ENCODE assay signal across 8 cellular contexts in genomic region chr6:159790149-159790946, GRCh38. TPM values are rescaled to one million over a fixed set of nuclear protein-coding genes. Genes with fewer than 3 reads are reported as not detected.
DNase-seq lines count a peak whose midpoint lies in the region; ATAC-seq and TF ChIP-seq lines count a peak whose summit lies in the region.

Gene MRPL18, plus strand, starts transcription at chr6:159790467. Its CDS starts 121 bp downstream, at chr6:159790588.

- H3K27me3 ChIP-seq in BJ (ENCODE audit: control insufficient read depth, insufficient read depth, low read length) = no peaks in the 10 kb centered on the region
- H3K27me3 ChIP-seq in layer of hippocampus (ENCODE audit: control insufficient read depth, insufficient read depth, low read length) = no peaks in the 10 kb centered on the region

- H3K27ac ChIP-seq in coronary artery = peak within 1 kb of the TSS; percentile 91 to 93
- H3K27ac ChIP-seq in layer of hippocampus (ENCODE audit: low read depth, low read length) = peak within 1 kb of the TSS; percentile 100

- peak; percentile 93 for DNase-seq in BJ (ENCODE audit: low read depth)
- DNase-seq in NCI-H526 treated with DMSO at 0.1 percent for 48 hours (lab: John Stamatoyannopoulos, UW) = peak; percentile 91
- peak; percentile 96 for DNase-seq in activated CD4-positive, alpha-beta T cell treated with anti-CD3 and anti-CD28 coated beads, Interleukin-2, amount 10 ng/mL, durations not matched to agents 24 days and 14 days
- DNase-seq in coronary artery (ENCODE audit: low spot score) = peak; percentile 98
- peak; percentile 93 for DNase-seq in stimulated activated CD4-positive, alpha-beta T cell treated with anti-CD3 and anti-CD28 coated beads, Interleukin-1b, Interleukin-23, amount 100 ng/mL, for 48 hours

- ATAC-seq in GM19324 (IDR thresholded peaks at IDR 0.05; ENCODE audit: low FRiP score, unreplicated experiment) (peak; percentile 85), HG03469 (IDR thresholded peaks at IDR 0.05; ENCODE audit: unreplicated experiment) (peak; percentile 76)

- CTCF ChIA-PET in BJ (lab: Yijun Ruan, JAX) = interaction anchor here (1.1 to 5.5 kb wide), 5 partner anchors 30 to 151 kb away, joined by 3 to 33 read pairs (median 3); no protein-coding TSS in a partner anchor

- peaks cover 3% of the 10 kb centered on the region for H3K27me3 Mint-ChIP-seq in activated CD4-positive, alpha-beta T cell treated with anti-CD3 and anti-CD28 coated beads, Interleukin-2, amount 10 ng/mL, durations not matched to agents 24 days and 14 days

- peaks cover 6% of the 10 kb centered on the region for H3K36me3 ChIP-seq in BJ (ENCODE audit: control insufficient read depth, insufficient read depth, low read length)

- peak within 1 kb of the TSS; percentile 97 for H3K4me3 Mint-ChIP-seq in activated CD4-positive, alpha-beta T cell treated with anti-CD3 and anti-CD28 coated beads, Interleukin-2, amount 10 ng/mL, durations not matched to agents 24 days and 14 days

- TF ChIP-seq CTCF in BJ (IDR thresholded peaks at IDR 0.05; ENCODE audit: insufficient read depth, low read depth, low read length) (no peak), coronary artery (IDR thresholded peaks at IDR 0.05) (no peak)

- intact Hi-C loops in activated CD4-positive, alpha-beta T cell treated with anti-CD3 and anti-CD28 coated beads, Interleukin-2, amount 10 ng/mL, durations not matched to agents 24 days and 14 days (cut with micrococcal nuclease) = loop anchor here (2.0 kb wide), 3 partner anchors 142 to 178 kb away; partner anchors contain the start of gene IGF2R

- H3K4me1 Mint-ChIP-seq in activated CD4-positive, alpha-beta T cell treated with anti-CD3 and anti-CD28 coated beads, Interleukin-2, amount 10 ng/mL, durations not matched to agents 24 days and 14 days = peaks cover 40% of the 10 kb centered on the region

- peak within 1 kb of the TSS; percentile 87 for H3K4me3 ChIP-seq in BJ (ENCODE audit: low read depth, low read length)
- H3K4me3 ChIP-seq in coronary artery = peak within 1 kb of the TSS; percentile 95

- H3K27ac Mint-ChIP-seq in activated CD4-positive, alpha-beta T cell treated with anti-CD3 and anti-CD28 coated beads, Interleukin-2, amount 10 ng/mL, durations not matched to agents 24 days and 14 days = peak within 1 kb of the TSS; percentile 98

- peaks cover 69% of the 10 kb centered on the region for H3K36me3 Mint-ChIP-seq in activated CD4-positive, alpha-beta T cell treated with anti-CD3 and anti-CD28 coated beads, Interleukin-2, amount 10 ng/mL, durations not matched to agents 24 days and 14 days (ENCODE audit: low read depth)

- POLR2A ChIA-PET in BJ (lab: Charles Lee) = interaction anchor here (0.6 to 1.7 kb wide), 5 partner anchors 48 to 98 kb away, joined by 3 to 5 read pairs (median 4); no protein-coding TSS in a partner anchor

- no peaks in the 10 kb centered on the region for H3K9me3 Mint-ChIP-seq in activated CD4-positive, alpha-beta T cell treated with anti-CD3 and anti-CD28 coated beads, Interleukin-2, amount 10 ng/mL, durations not matched to agents 24 days and 14 days

RNA-seq across cellular contexts. Expression of gene MRPL18, which starts in this region (rescaled TPM):
- polyA plus RNA-seq in BJ (2011; rRNA removed) = 83.6 and 109 TPM in 2 replicates
- polyA minus RNA-seq in BJ (2011; rRNA and poly(A)+ RNA removed) = 18.1 and 28.4 TPM in 2 replicates
- 106 and 112 TPM in 2 replicates for total RNA-seq in activated CD4-positive, alpha-beta T cell treated with anti-CD3 and anti-CD28 coated beads, Interleukin-2, amount 10 ng/mL, durations not matched to agents 24 days and 14 days

Comparison
In these comparisons a context has a peak if more than half of its experiments do, and no peak if none do; other contexts are left out.
1. Peak in every context shown above with its lines: DNase-seq, ATAC-seq, H3K4me3 ChIP-seq and H3K27ac ChIP-seq.